9 cellular contexts compared by ENCODE assay signal in genomic region chr16:1195393-1195666, GRCh38. TPM values are rescaled to one million over a fixed set of nuclear protein-coding genes. Genes with fewer than 3 reads are reported as not detected.
"Had no signal": no experiment of that assay in that cellular context is flagged by ENCODE, and none has a peak within 500 bp of the region (broad histone marks: within the 10 kb centered on the region; RNA-seq: fewer than 3 reads in every experiment).

No MANE protein-coding gene starts in this region.

- DNase-seq: GDM1, GF-D8 had no signal

- FAIRE-seq: G401.6, GM12878, GM12891, GM12892, GM18507, GM19239 had no signal

- H3K4me3 ChIP-seq: GM12878 had no signal

- ATAC-seq: GM12878 had no signal

RNA-seq across cellular contexts. Expression of gene TPSG1, which starts 29.7 kb away (rescaled TPM):
- total RNA-seq: G401, GM12878 had no signal
- polyA plus RNA-seq: GM12878 had no signal

RNA-seq across cellular contexts. Expression of gene TPSB2, which starts 34.7 kb away (rescaled TPM):
- total RNA-seq: G401, GM12878 had no signal
- polyA plus RNA-seq: GM12878 had no signal

RNA-seq across cellular contexts. Expression of gene TPSAB1, which starts 45.2 kb away (rescaled TPM):
- total RNA-seq: G401, GM12878 had no signal
